ENCODE assay signal across 25 cellular contexts in genomic region chr14:23281247-23281646, GRCh38. TPM values are rescaled to one million over a fixed set of nuclear protein-coding genes. Genes with fewer than 3 reads are reported as not detected.
DNase-seq lines count a peak whose midpoint lies in the region; ATAC-seq, FAIRE-seq and TF ChIP-seq lines count a peak whose summit lies in the region.
"Had no signal": no experiment of that assay in that cellular context is flagged by ENCODE, and none has a peak within 500 bp of the region (broad histone marks: within the 10 kb centered on the region; RNA-seq: fewer than 3 reads in every experiment).

No MANE protein-coding gene starts in this region.

- no peak for TF ChIP-seq EP300 in HepG2 (IDR thresholded peaks at IDR 0.05; ENCODE audit: low read depth in 2 of 2, low read length in 2 of 2)
- no peak for TF ChIP-seq EP300 in HepG2 (CRISPR knock-in tag; IDR thresholded peaks at IDR 0.05; ENCODE audit: borderline replicate concordance)

- FAIRE-seq in HepG2 (lab: Jason Lieb, UNC) = no peak
- FAIRE-seq: D721Med, GM12891, H54 had no signal

- peaks cover 34% of the 10 kb centered on the region for H3F3A ChIP-seq in neural progenitor cell (ENCODE audit: low read depth)

- H2AFZ ChIP-seq in HepG2 (ENCODE audit: low read length) = no peak overlapping the region
- no peak overlapping the region for H2AFZ ChIP-seq in neural progenitor cell (replicated peaks)

- H3K27ac Mint-ChIP-seq in neural progenitor cell (no peak overlapping the region), progenitor cell of endocrine pancreas (peak overlapping the region; percentile 14)
- H3K27ac Mint-ChIP-seq: CD8-positive, alpha-beta T cell; HFFc6 had no signal

- H3K36me3 ChIP-seq in HepG2 (replicated peaks in 1 of 2; ENCODE audit: control insufficient read depth in 1 of 2, insufficient read depth in 2 of 2, low read length in 2 of 2) (peaks cover 2 to 5% of the 10 kb centered on the region in 2 experiments; a peak in 1 of 5 replicates), right lobe of liver (no peaks in the 10 kb centered on the region), WERI-Rb-1 (peaks cover 15% of the 10 kb centered on the region), neural progenitor cell (no peaks in the 10 kb centered on the region), breast epithelium (no peaks in the 10 kb centered on the region)
- H3K36me3 ChIP-seq: HAP-1 had no signal

- no peak overlapping the region for H3K4me3 ChIP-seq in HepG2 (replicated peaks in 1 of 3; ENCODE audit: insufficient read depth in 1 of 3, low read depth in 2 of 3, low read length in 3 of 3)
- no peak overlapping the region for H3K4me3 ChIP-seq in right lobe of liver
- no peak overlapping the region for H3K4me3 ChIP-seq in WERI-Rb-1 (ENCODE audit: low read depth, low read length)
- no peak overlapping the region for H3K4me3 ChIP-seq in neural progenitor cell
- no peak overlapping the region for H3K4me3 ChIP-seq in breast epithelium
- H3K4me3 ChIP-seq: HAP-1 had no signal

- POLR2A ChIA-PET in HepG2 (lab: Yijun Ruan, JAX) = interaction anchor here (1.8 to 5.3 kb wide), 3 partner anchors 21 to 40 kb away, joined by 12 to 30 read pairs (median 16); partner anchors contain the start of genes PABPN1 and PPP1R3E

- H4K20me1 ChIP-seq in HepG2 (ENCODE audit: insufficient read depth, low read length) (no peaks in the 10 kb centered on the region), neural progenitor cell (ENCODE audit: low read depth) (peaks cover 4% of the 10 kb centered on the region)

- H3K9ac ChIP-seq in HepG2 (ENCODE audit: insufficient read depth, low read depth, low read length) (no peak overlapping the region), neural progenitor cell (no peak overlapping the region)

- intact Hi-C loops in HepG2 (cut with micrococcal nuclease; ENCODE audit: unreplicated experiment) (no loop called here), right lobe of liver (cut with DNase I) (no loop called here), breast epithelium (cut with DNase I; ENCODE audit: low total_unique reads) (loop anchor here (10.0 kb wide), 1 partner anchor 84 kb away; the partner anchor contains the start of gene EFS), left ventricle myocardium superior (cut with micrococcal nuclease) (no loop called here)

- no peaks in the 10 kb centered on the region; a peak in 1 of 5 replicates for H3K27me3 ChIP-seq in HepG2 (ENCODE audit: control insufficient read depth in 1 of 2, insufficient read depth in 2 of 2, low read length in 2 of 2)
- H3K27me3 ChIP-seq in right lobe of liver = no peaks in the 10 kb centered on the region
- H3K27me3 ChIP-seq in WERI-Rb-1 (ENCODE audit: insufficient read depth, low read depth, severe bottlenecking) = no peaks in the 10 kb centered on the region
- no peaks in the 10 kb centered on the region for H3K27me3 ChIP-seq in neural progenitor cell
- H3K27me3 ChIP-seq in breast epithelium = no peaks in the 10 kb centered on the region

- H3K79me2 ChIP-seq in HepG2 (ENCODE audit: insufficient read depth, low read length) (peaks cover 19% of the 10 kb centered on the region), neural progenitor cell (ENCODE audit: low read depth) (peaks cover 67% of the 10 kb centered on the region)

- H3K9me3 Mint-ChIP-seq in neural progenitor cell (no peaks in the 10 kb centered on the region), progenitor cell of endocrine pancreas (ENCODE audit: low read depth) (no peaks in the 10 kb centered on the region)
- H3K9me3 Mint-ChIP-seq: CD4-positive, CD25-positive, alpha-beta regulatory T cell; CD8-positive, alpha-beta T cell; HFFc6 had no signal

- no peak for ATAC-seq in HepG2
- ATAC-seq in right lobe of liver = no peak
- no peak for ATAC-seq in left ventricle myocardium superior
- ATAC-seq: CD8-positive, alpha-beta T cell had no signal

- DNase-seq in HepG2 (ENCODE audit: low spot score) (no peak), right lobe of liver (no peak), WERI-Rb-1 (no peak), neural progenitor cell (ENCODE audit: low spot score) (no peak), progenitor cell of endocrine pancreas (ENCODE audit: low spot score, unreplicated experiment) (no peak), breast epithelium (ENCODE audit: low spot score in 2 of 2) (no peak), left ventricle myocardium superior (no peak)
- DNase-seq in activated CD8-positive, alpha-beta memory T cell treated with anti-CD3 and anti-CD28 coated beads for 24 hours = no peak
- DNase-seq: CD4-positive, CD25-positive, alpha-beta regulatory T cell; CD8-positive, alpha-beta T cell; DMS 273 treated with DMSO at 0.1 percent for 48 hours; DMS79; GF-D8; GOT3; HFFc6 had no signal

- in situ Hi-C loops in HepG2 (cut with HindIII; ENCODE audit: extremely low pct_ligation_motif_present, low pct_unique_long_range_greater_than_20kb) = no loop called here

- BruUV-seq in HepG2 (replicated peaks; lab: Mats Ljungman, UMichigan) = no TSS peak

- H3K27me3 Mint-ChIP-seq in neural progenitor cell (ENCODE audit: insufficient read depth, low read depth) (no peaks in the 10 kb centered on the region), progenitor cell of endocrine pancreas (no peaks in the 10 kb centered on the region)
- H3K27me3 Mint-ChIP-seq: CD4-positive, CD25-positive, alpha-beta regulatory T cell had no signal

- no peak for TF ChIP-seq CTCF in HepG2 (CRISPR knock-in tag; IDR thresholded peaks at IDR 0.05)
- no peak for TF ChIP-seq CTCF in right lobe of liver (IDR thresholded peaks at IDR 0.05)
- no peak for TF ChIP-seq CTCF in WERI-Rb-1 (IDR thresholded peaks at IDR 0.05; ENCODE audit: low read depth, low read length)
- TF ChIP-seq CTCF in neural progenitor cell (IDR thresholded peaks at IDR 0.05) = no peak
- TF ChIP-seq CTCF in progenitor cell of endocrine pancreas (IDR thresholded peaks at IDR 0.05; ENCODE audit: unreplicated experiment) = no peak
- no peak for TF ChIP-seq CTCF in breast epithelium (IDR thresholded peaks at IDR 0.05)

- WGBS in HepG2 (ENCODE audit: low lambda C conversion rate) = 96% methylated on average over 6 of the region's 6 CpGs
- WGBS in right lobe of liver (ENCODE audit: insufficient coverage, low coverage, low lambda C conversion rate, missing lambda C conversion rate) = 98% methylated on average over 6 of the region's 6 CpGs

- CTCF ChIA-PET in HepG2 (lab: Yijun Ruan, JAX; ENCODE audit: low intra/inter-chr PET ratio, low total read pairs) = no interaction called here

- H3K36me3 Mint-ChIP-seq in neural progenitor cell = peaks cover 9% of the 10 kb centered on the region
- peaks cover 8% of the 10 kb centered on the region for H3K36me3 Mint-ChIP-seq in progenitor cell of endocrine pancreas (ENCODE audit: insufficient read depth)

- TF ChIP-seq RAD21 in HepG2 (CRISPR knock-in tag; IDR thresholded peaks at IDR 0.05) = no peak

- H3K9me3 ChIP-seq in HepG2 (ENCODE audit: low read length) (no peaks in the 10 kb centered on the region), right lobe of liver (no peaks in the 10 kb centered on the region), WERI-Rb-1 (ENCODE audit: severe bottlenecking) (no peaks in the 10 kb centered on the region), neural progenitor cell (ENCODE audit: low read depth) (no peaks in the 10 kb centered on the region), breast epithelium (no peaks in the 10 kb centered on the region)
- H3K9me3 ChIP-seq: HAP-1 had no signal

- H3K27ac ChIP-seq in HepG2 (ENCODE audit: extremely low read length, insufficient read depth, low read length) (no peak overlapping the region), right lobe of liver (no peak overlapping the region), WERI-Rb-1 (peak overlapping the region; percentile 92), neural progenitor cell (peak overlapping the region; percentile 93), breast epithelium (no peak overlapping the region)
- H3K27ac ChIP-seq: C4-2B had no signal

- no peak for TF ChIP-seq POLR2A in HepG2 (IDR thresholded peaks at IDR 0.05; ENCODE audit: insufficient read depth in 1 of 2, low read depth in 2 of 2, low read length in 2 of 2)
- no peak for TF ChIP-seq POLR2A in right lobe of liver (IDR thresholded peaks at IDR 0.05)
- TF ChIP-seq POLR2A in breast epithelium (IDR thresholded peaks at IDR 0.05) = no peak

- H3K4me3 Mint-ChIP-seq in neural progenitor cell = no peak overlapping the region
- H3K4me3 Mint-ChIP-seq in progenitor cell of endocrine pancreas (ENCODE audit: low read depth) = no peak overlapping the region
- H3K4me3 Mint-ChIP-seq: CD8-positive, alpha-beta T cell; HFFc6 had no signal

- H3K4me2 ChIP-seq in HepG2 (ENCODE audit: low read depth, low read length) = no peak overlapping the region
- H3K4me2 ChIP-seq in neural progenitor cell = peak overlapping the region; percentile 79

- H3K4me1 ChIP-seq in HepG2 (ENCODE audit: insufficient read depth, low read length) (peaks cover 25% of the 10 kb centered on the region), right lobe of liver (peaks cover 0 to 11% (median 0%) of the 10 kb centered on the region in 4 donors), neural progenitor cell (peaks cover 37% of the 10 kb centered on the region), breast epithelium (no peaks in the 10 kb centered on the region)

- H3K4me1 Mint-ChIP-seq in neural progenitor cell (peaks cover 33% of the 10 kb centered on the region), progenitor cell of endocrine pancreas (ENCODE audit: low read depth) (peaks cover 16% of the 10 kb centered on the region)

RNA-seq across cellular contexts. Expression of gene HOMEZ, which starts 4.7 kb away (rescaled TPM):
- total RNA-seq in HepG2 (2016; rRNA removed; fragmentation: Illumina TruSeq; extraction: Trizol) (13.6 and 14.5 TPM in 2 replicates), right lobe of liver (1 to 10 TPM; 3.4 to 8.8 (median 5.3) TPM), neural progenitor cell (ENCODE audit: low replicate concordance) (21.0 and 22.7 TPM in 2 replicates), progenitor cell of endocrine pancreas (21.1 and 22.5 TPM in 2 replicates), breast epithelium (10 to 100 TPM; 10.8 to 15.4 (median 12.0) TPM), left ventricle myocardium superior (7.9 TPM)
- 11.3 and 13.1 TPM in 2 replicates for total RNA-seq in HepG2 (2016; cell fraction: cytosol; rRNA removed; fragmentation: Illumina TruSeq; extraction: Trizol; ENCODE audit: low read depth)
- 10.5 and 16.1 TPM in 2 replicates for total RNA-seq in HepG2 (2016; cell fraction: insoluble cytoplasmic fraction; rRNA removed; fragmentation: Illumina TruSeq; extraction: Trizol)
- total RNA-seq in HepG2 (2016; cell fraction: membrane; rRNA removed; fragmentation: Illumina TruSeq; extraction: Trizol) = 14.8 and 16.4 TPM in 2 replicates
- total RNA-seq in HepG2 (2016; cell fraction: nucleus; rRNA removed; fragmentation: Illumina TruSeq; extraction: Trizol) = 10.9 and 15.9 TPM in 2 replicates
- 31.8 and 35.0 TPM in 2 replicates for polyA plus RNA-seq in HepG2 (2011; rRNA removed)
- polyA plus RNA-seq in HepG2 (2011; cell fraction: cytosol; rRNA removed) = 26.7 and 26.8 TPM in 2 replicates
- polyA plus RNA-seq in HepG2 (2011; cell fraction: nucleus; rRNA removed) = 13.9 and 15.8 TPM in 2 replicates
- 11.3 and 15.2 TPM in 2 replicates for polyA plus RNA-seq in HepG2 (2012)
- polyA plus RNA-seq in HepG2 (2016; cell fraction: cytosol; fragmentation: Illumina TruSeq; extraction: Trizol; ENCODE audit: low read depth) = 29.8 and 33.7 TPM in 2 replicates
- 16.7 and 23.2 TPM in 2 replicates for polyA plus RNA-seq in HepG2 (2016; cell fraction: insoluble cytoplasmic fraction; fragmentation: Illumina TruSeq; extraction: Trizol; ENCODE audit: low read depth)
- 23.7 and 26.4 TPM in 2 replicates for polyA plus RNA-seq in HepG2 (2016; cell fraction: membrane; fragmentation: Illumina TruSeq; extraction: Trizol; ENCODE audit: low read depth)
- polyA plus RNA-seq in HepG2 (2016; cell fraction: nucleus; fragmentation: Illumina TruSeq; extraction: Trizol; ENCODE audit: insufficient read depth, low read depth) = 20.7 and 24.1 TPM in 2 replicates
- 56.0 and 72.1 TPM in 2 replicates for polyA minus RNA-seq in HepG2 (2011; rRNA and poly(A)+ RNA removed; ENCODE audit: low replicate concordance)
- 22.0 and 25.8 TPM in 2 replicates for polyA minus RNA-seq in HepG2 (2011; cell fraction: cytosol; rRNA and poly(A)+ RNA removed)
- polyA minus RNA-seq in HepG2 (2011; cell fraction: nucleus; rRNA and poly(A)+ RNA removed) = 19.6 and 28.8 TPM in 2 replicates

RNA-seq across cellular contexts. Expression of gene PPP1R3E, which starts 21.4 kb away (rescaled TPM):
- total RNA-seq in HepG2 (2016; rRNA removed; fragmentation: Illumina TruSeq; extraction: Trizol) = 8.3 and 16.5 TPM in 2 replicates
- 2.5 and 3.0 TPM in 2 replicates for total RNA-seq in HepG2 (2016; cell fraction: cytosol; rRNA removed; fragmentation: Illumina TruSeq; extraction: Trizol; ENCODE audit: low read depth)
- total RNA-seq in HepG2 (2016; cell fraction: insoluble cytoplasmic fraction; rRNA removed; fragmentation: Illumina TruSeq; extraction: Trizol) = 8.0 and 15.9 TPM in 2 replicates
- total RNA-seq in HepG2 (2016; cell fraction: membrane; rRNA removed; fragmentation: Illumina TruSeq; extraction: Trizol) = 7.4 and 8.8 TPM in 2 replicates
- 19.8 and 23.1 TPM in 2 replicates for total RNA-seq in HepG2 (2016; cell fraction: nucleus; rRNA removed; fragmentation: Illumina TruSeq; extraction: Trizol)
- polyA plus RNA-seq in HepG2 (2011; rRNA removed) = 22.5 and 26.5 TPM in 2 replicates
- polyA plus RNA-seq in HepG2 (2011; cell fraction: cytosol; rRNA removed) = 7.4 and 8.8 TPM in 2 replicates
- 76.6 and 82.6 TPM in 2 replicates for polyA plus RNA-seq in HepG2 (2011; cell fraction: nucleus; rRNA removed)
- 17.5 and 26.4 TPM in 2 replicates for polyA plus RNA-seq in HepG2 (2012)
- 3.7 and 5.1 TPM in 2 replicates for polyA plus RNA-seq in HepG2 (2016; cell fraction: cytosol; fragmentation: Illumina TruSeq; extraction: Trizol; ENCODE audit: low read depth)
- polyA plus RNA-seq in HepG2 (2016; cell fraction: insoluble cytoplasmic fraction; fragmentation: Illumina TruSeq; extraction: Trizol; ENCODE audit: low read depth) = 11.7 and 14.7 TPM in 2 replicates
- 7.2 and 7.4 TPM in 2 replicates for polyA plus RNA-seq in HepG2 (2016; cell fraction: membrane; fragmentation: Illumina TruSeq; extraction: Trizol; ENCODE audit: low read depth)
- 47.6 and 61.8 TPM in 2 replicates for polyA plus RNA-seq in HepG2 (2016; cell fraction: nucleus; fragmentation: Illumina TruSeq; extraction: Trizol; ENCODE audit: insufficient read depth, low read depth)
- polyA minus RNA-seq in HepG2 (2011; rRNA and poly(A)+ RNA removed; ENCODE audit: low replicate concordance) = 10.2 and 19.7 TPM in 2 replicates
- 2.6 and 4.5 TPM in 2 replicates for polyA minus RNA-seq in HepG2 (2011; cell fraction: cytosol; rRNA and poly(A)+ RNA removed)
- polyA minus RNA-seq in HepG2 (2011; cell fraction: nucleus; rRNA and poly(A)+ RNA removed) = 55.5 and 56.2 TPM in 2 replicates
- total RNA-seq in right lobe of liver = 10 to 100 TPM in 2 of 6 experiments, 1 to 10 TPM in 4; 4.0 to 11.1 (median 8.1) TPM
- total RNA-seq in neural progenitor cell (ENCODE audit: low replicate concordance) = 6.3 and 10.6 TPM in 2 replicates
- total RNA-seq in progenitor cell of endocrine pancreas = 8.4 and 8.9 TPM in 2 replicates
- 10 to 100 TPM in 1 of 3 donors, 1 to 10 TPM in 2; 8.2 to 11.6 (median 9.4) TPM for total RNA-seq in breast epithelium
- total RNA-seq in left ventricle myocardium superior = 11.6 TPM

RNA-seq across cellular contexts. Expression of gene BCL2L2, which starts 25.4 kb away (rescaled TPM):
- 26.6 and 28.1 TPM in 2 replicates for total RNA-seq in HepG2 (2016; rRNA removed; fragmentation: Illumina TruSeq; extraction: Trizol)
- 5.8 and 7.1 TPM in 2 replicates for total RNA-seq in HepG2 (2016; cell fraction: cytosol; rRNA removed; fragmentation: Illumina TruSeq; extraction: Trizol; ENCODE audit: low read depth)
- total RNA-seq in HepG2 (2016; cell fraction: insoluble cytoplasmic fraction; rRNA removed; fragmentation: Illumina TruSeq; extraction: Trizol) = 23.5 and 29.8 TPM in 2 replicates
- total RNA-seq in HepG2 (2016; cell fraction: membrane; rRNA removed; fragmentation: Illumina TruSeq; extraction: Trizol) = 24.4 and 25.0 TPM in 2 replicates
- total RNA-seq in HepG2 (2016; cell fraction: nucleus; rRNA removed; fragmentation: Illumina TruSeq; extraction: Trizol) = 38.0 and 39.0 TPM in 2 replicates
- 49.8 and 58.5 TPM in 2 replicates for polyA plus RNA-seq in HepG2 (2011; rRNA removed)
- polyA plus RNA-seq in HepG2 (2011; cell fraction: cytosol; rRNA removed) = 47.5 and 52.5 TPM in 2 replicates
- 125 and 134 TPM in 2 replicates for polyA plus RNA-seq in HepG2 (2011; cell fraction: nucleus; rRNA removed)
- 58.4 and 61.4 TPM in 2 replicates for polyA plus RNA-seq in HepG2 (2012)
- 5.0 and 5.6 TPM in 2 replicates for polyA plus RNA-seq in HepG2 (2016; cell fraction: cytosol; fragmentation: Illumina TruSeq; extraction: Trizol; ENCODE audit: low read depth)
- polyA plus RNA-seq in HepG2 (2016; cell fraction: insoluble cytoplasmic fraction; fragmentation: Illumina TruSeq; extraction: Trizol; ENCODE audit: low read depth) = 24.9 and 26.1 TPM in 2 replicates
- polyA plus RNA-seq in HepG2 (2016; cell fraction: membrane; fragmentation: Illumina TruSeq; extraction: Trizol; ENCODE audit: low read depth) = 16.9 and 17.1 TPM in 2 replicates
- polyA plus RNA-seq in HepG2 (2016; cell fraction: nucleus; fragmentation: Illumina TruSeq; extraction: Trizol; ENCODE audit: insufficient read depth, low read depth) = 62.1 and 68.2 TPM in 2 replicates
- polyA minus RNA-seq in HepG2 (2011; rRNA and poly(A)+ RNA removed; ENCODE audit: low replicate concordance) = 14.9 and 41.6 TPM in 2 replicates
- 15.1 and 17.5 TPM in 2 replicates for polyA minus RNA-seq in HepG2 (2011; cell fraction: cytosol; rRNA and poly(A)+ RNA removed)
- 64.5 and 72.0 TPM in 2 replicates for polyA minus RNA-seq in HepG2 (2011; cell fraction: nucleus; rRNA and poly(A)+ RNA removed)
- total RNA-seq in right lobe of liver = 10 to 100 TPM in 4 of 6 experiments, 1 to 10 TPM in 2; 8.8 to 15.8 (median 12.1) TPM
- total RNA-seq in neural progenitor cell (ENCODE audit: low replicate concordance) = 14.9 and 18.0 TPM in 2 replicates
- total RNA-seq in progenitor cell of endocrine pancreas = 23.7 and 24.3 TPM in 2 replicates
- 10 to 100 TPM; 28.8 to 55.5 (median 48.2) TPM for total RNA-seq in breast epithelium
- total RNA-seq in left ventricle myocardium superior = 38.3 TPM
- polyA plus RNA-seq: CD4-positive, CD25-positive, alpha-beta regulatory T cell had no signal

RNA-seq across cellular contexts. Expression of gene PABPN1, which starts 40.0 kb away (rescaled TPM):
- total RNA-seq in HepG2 (2016; rRNA removed; fragmentation: Illumina TruSeq; extraction: Trizol) = 173 and 233 TPM in 2 replicates
- 164 and 170 TPM in 2 replicates for total RNA-seq in HepG2 (2016; cell fraction: cytosol; rRNA removed; fragmentation: Illumina TruSeq; extraction: Trizol; ENCODE audit: low read depth)
- 151 and 261 TPM in 2 replicates for total RNA-seq in HepG2 (2016; cell fraction: insoluble cytoplasmic fraction; rRNA removed; fragmentation: Illumina TruSeq; extraction: Trizol)
- 240 and 258 TPM in 2 replicates for total RNA-seq in HepG2 (2016; cell fraction: membrane; rRNA removed; fragmentation: Illumina TruSeq; extraction: Trizol)
- total RNA-seq in HepG2 (2016; cell fraction: nucleus; rRNA removed; fragmentation: Illumina TruSeq; extraction: Trizol) = 233 and 257 TPM in 2 replicates
- polyA plus RNA-seq in HepG2 (2011; rRNA removed) = 524 and 560 TPM in 2 replicates
- polyA plus RNA-seq in HepG2 (2011; cell fraction: cytosol; rRNA removed) = 223 and 254 TPM in 2 replicates
- 1,653 and 1,890 TPM in 2 replicates for polyA plus RNA-seq in HepG2 (2011; cell fraction: nucleus; rRNA removed)
- polyA plus RNA-seq in HepG2 (2012) = 250 and 273 TPM in 2 replicates
- 203 and 217 TPM in 2 replicates for polyA plus RNA-seq in HepG2 (2016; cell fraction: cytosol; fragmentation: Illumina TruSeq; extraction: Trizol; ENCODE audit: low read depth)
- 267 and 292 TPM in 2 replicates for polyA plus RNA-seq in HepG2 (2016; cell fraction: insoluble cytoplasmic fraction; fragmentation: Illumina TruSeq; extraction: Trizol; ENCODE audit: low read depth)
- 282 and 307 TPM in 2 replicates for polyA plus RNA-seq in HepG2 (2016; cell fraction: membrane; fragmentation: Illumina TruSeq; extraction: Trizol; ENCODE audit: low read depth)
- polyA plus RNA-seq in HepG2 (2016; cell fraction: nucleus; fragmentation: Illumina TruSeq; extraction: Trizol; ENCODE audit: insufficient read depth, low read depth) = 742 and 751 TPM in 2 replicates
- 87.7 and 98.1 TPM in 2 replicates for polyA minus RNA-seq in HepG2 (2011; rRNA and poly(A)+ RNA removed; ENCODE audit: low replicate concordance)
- 48.4 and 51.4 TPM in 2 replicates for polyA minus RNA-seq in HepG2 (2011; cell fraction: cytosol; rRNA and poly(A)+ RNA removed)
- polyA minus RNA-seq in HepG2 (2011; cell fraction: nucleus; rRNA and poly(A)+ RNA removed) = 305 and 331 TPM in 2 replicates
- total RNA-seq in right lobe of liver = 10 to 100 TPM; 23.6 to 95.3 (median 64.6) TPM
- total RNA-seq in neural progenitor cell (ENCODE audit: low replicate concordance) = 264 and 298 TPM in 2 replicates
- total RNA-seq in progenitor cell of endocrine pancreas = 318 and 338 TPM in 2 replicates
- 10 to 100 TPM; 45.9 to 87.2 (median 74.1) TPM for total RNA-seq in breast epithelium
- total RNA-seq in left ventricle myocardium superior = 76.8 TPM

RNA-seq across cellular contexts. Expression of gene RNF212B, which starts 43.5 kb away (rescaled TPM):
- not detected in 2 replicates for total RNA-seq in HepG2 (2016; rRNA removed; fragmentation: Illumina TruSeq; extraction: Trizol)
- total RNA-seq in HepG2 (2016; cell fraction: cytosol; rRNA removed; fragmentation: Illumina TruSeq; extraction: Trizol; ENCODE audit: low read depth) = not detected in 2 replicates
- not detected in 2 replicates for total RNA-seq in HepG2 (2016; cell fraction: insoluble cytoplasmic fraction; rRNA removed; fragmentation: Illumina TruSeq; extraction: Trizol)
- not detected in 2 replicates for total RNA-seq in HepG2 (2016; cell fraction: membrane; rRNA removed; fragmentation: Illumina TruSeq; extraction: Trizol)
- total RNA-seq in HepG2 (2016; cell fraction: nucleus; rRNA removed; fragmentation: Illumina TruSeq; extraction: Trizol) = not detected in 2 replicates
- polyA plus RNA-seq in HepG2 (2011; rRNA removed) = 0.05 TPM in 1 of 2 replicates, not detected in the other
- polyA plus RNA-seq in HepG2 (2011; cell fraction: cytosol; rRNA removed) = not detected in 2 replicates
- not detected in 2 replicates for polyA plus RNA-seq in HepG2 (2011; cell fraction: nucleus; rRNA removed)
- polyA plus RNA-seq in HepG2 (2012) = not detected in 2 replicates
- polyA plus RNA-seq in HepG2 (2016; cell fraction: cytosol; fragmentation: Illumina TruSeq; extraction: Trizol; ENCODE audit: low read depth) = not detected in 2 replicates
- polyA plus RNA-seq in HepG2 (2016; cell fraction: insoluble cytoplasmic fraction; fragmentation: Illumina TruSeq; extraction: Trizol; ENCODE audit: low read depth) = not detected in 2 replicates
- polyA plus RNA-seq in HepG2 (2016; cell fraction: membrane; fragmentation: Illumina TruSeq; extraction: Trizol; ENCODE audit: low read depth) = not detected in 2 replicates
- not detected in 2 replicates for polyA plus RNA-seq in HepG2 (2016; cell fraction: nucleus; fragmentation: Illumina TruSeq; extraction: Trizol; ENCODE audit: insufficient read depth, low read depth)
- polyA minus RNA-seq in HepG2 (2011; rRNA and poly(A)+ RNA removed; ENCODE audit: low replicate concordance) = not detected in 2 replicates
- not detected in 2 replicates for polyA minus RNA-seq in HepG2 (2011; cell fraction: cytosol; rRNA and poly(A)+ RNA removed)
- polyA minus RNA-seq in HepG2 (2011; cell fraction: nucleus; rRNA and poly(A)+ RNA removed) = not detected in 2 replicates
- total RNA-seq in right lobe of liver = under 1 TPM in 1 of 6 experiments, not detected in 5; 0.49 TPM
- total RNA-seq in neural progenitor cell (ENCODE audit: low replicate concordance) = 0.50 TPM in 1 of 2 replicates, not detected in the other
- total RNA-seq in progenitor cell of endocrine pancreas = not detected in 2 replicates
- not detected for total RNA-seq in breast epithelium
- not detected for total RNA-seq in left ventricle myocardium superior
- total RNA-seq: A172; A673; CD4-positive, CD25-positive, alpha-beta regulatory T cell; CD8-positive, alpha-beta T cell; Daoy; G401; HFFc6 had no signal
- polyA plus RNA-seq: BJ; CD4-positive, CD25-positive, alpha-beta regulatory T cell had no signal

Comparison
In these comparisons a context has a peak if more than half of its experiments do, and no peak if none do; other contexts are left out.
1. H3K27ac ChIP-seq: peak in WERI-Rb-1 (single experiment) and neural progenitor cell (single experiment); none in HepG2 (single experiment), right lobe of liver (0 of 3) and breast epithelium (0 of 2).